In the genomic region with DNA sequence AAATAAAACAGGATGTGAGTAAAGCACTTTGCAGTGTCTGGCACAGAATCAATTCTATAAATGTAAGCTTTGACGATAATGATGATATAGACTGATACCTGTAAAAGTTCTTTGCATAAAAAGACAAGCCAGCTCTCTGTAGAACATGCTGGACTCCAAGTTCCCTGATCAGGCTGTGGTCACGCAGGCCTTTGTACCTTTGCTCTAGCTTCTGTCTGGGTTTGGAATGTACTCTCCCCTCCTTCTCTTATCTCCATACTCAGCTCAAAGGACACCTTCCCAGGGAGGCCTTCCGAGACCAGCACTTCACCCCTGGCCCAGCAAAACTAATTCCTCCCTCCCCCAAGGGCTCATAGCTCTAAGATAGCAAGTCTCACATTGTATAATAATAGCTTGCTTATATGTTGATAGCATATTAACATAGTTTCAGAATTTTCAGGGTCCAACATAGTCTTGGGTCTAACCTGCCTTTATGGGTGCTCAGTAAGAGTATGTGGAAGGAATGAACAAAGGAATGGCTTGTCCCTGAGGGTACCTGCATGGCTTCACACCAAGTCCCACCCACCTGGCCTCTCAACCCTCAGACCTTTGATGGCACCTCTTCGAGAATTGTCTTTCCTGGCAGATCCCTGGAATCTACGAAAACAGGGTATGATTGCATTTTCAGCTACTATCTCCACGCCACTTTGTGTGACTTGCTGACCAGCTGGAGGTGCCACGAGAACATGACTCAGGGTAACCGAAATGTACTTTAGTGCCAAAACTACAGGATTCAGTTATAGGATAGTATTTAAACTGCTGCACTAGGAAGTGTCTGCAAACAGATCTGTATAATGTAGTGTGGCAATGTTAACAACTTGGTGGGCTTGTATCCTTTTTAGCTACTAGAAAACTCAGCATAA, we compare ENCODE assay signal across 12 cellular contexts. TPM values are rescaled to one million over a fixed set of nuclear protein-coding genes. Genes with fewer than 3 reads are reported as not detected.
DNase-seq lines count a peak whose midpoint lies in the region; ATAC-seq, FAIRE-seq and TF ChIP-seq lines count a peak whose summit lies in the region.
"Had no signal": no experiment of that assay in that cellular context is flagged by ENCODE, and none has a peak within 500 bp of the region (broad histone marks: within the 10 kb centered on the region; RNA-seq: fewer than 3 reads in every experiment).

No MANE protein-coding gene starts in this region.

- TF ChIP-seq POLR2A in HepG2 (IDR thresholded peaks at IDR 0.05; ENCODE audit: insufficient read depth in 1 of 2, low read depth in 2 of 2, low read length in 2 of 2) = peak; percentile 17; a peak in 2 of 4 replicates

- peak overlapping the region; percentile 95 for H3K27ac ChIP-seq in HepG2 (ENCODE audit: extremely low read length, insufficient read depth, low read length)
- peak overlapping the region; percentile 40 for H3K27ac ChIP-seq in upper lobe of right lung
- H3K27ac ChIP-seq: 22Rv1 had no signal

- no peaks in the 10 kb centered on the region for H3K9me3 Mint-ChIP-seq in T-helper 2 cell treated with Interferon-gamma antibody and Interleukin-4, amounts not matched to agents 5 μg/mL and 100 μg/mL, for 36 hours
- no peaks in the 10 kb centered on the region for H3K9me3 Mint-ChIP-seq in dendritic cell treated with granulocyte-macrophage colony-stimulating factor and Interleukin-4, amounts not matched to agents 40 ng/mL and 50 ng/mL, for 4 days
- H3K9me3 Mint-ChIP-seq: activated naive CD8-positive, alpha-beta T cell treated with anti-CD3 and anti-CD28 coated beads for 36 hours; stimulated activated naive CD8-positive, alpha-beta T cell treated with anti-CD3 and anti-CD28 coated beads, Interleukin-15, Interleukin-2, amounts not matched to agents 100 ng/mL and 50 ng/mL, for 24 hours had no signal

- peak overlapping the region; percentile 53 for H3K27ac Mint-ChIP-seq in T-helper 2 cell treated with Interferon-gamma antibody and Interleukin-4, amounts not matched to agents 5 μg/mL and 100 μg/mL, for 36 hours
- H3K27ac Mint-ChIP-seq in dendritic cell treated with granulocyte-macrophage colony-stimulating factor and Interleukin-4, amounts not matched to agents 40 ng/mL and 50 ng/mL, for 4 days = peak overlapping the region; percentile 57
- H3K27ac Mint-ChIP-seq: activated naive CD8-positive, alpha-beta T cell treated with anti-CD3 and anti-CD28 coated beads for 36 hours; stimulated activated naive CD8-positive, alpha-beta T cell treated with anti-CD3 and anti-CD28 coated beads, Interleukin-15, Interleukin-2, amounts not matched to agents 100 ng/mL and 50 ng/mL, for 24 hours had no signal

- H2AFZ ChIP-seq in HepG2 (ENCODE audit: low read length) = no peak overlapping the region

- H3K4me3 Mint-ChIP-seq in T-helper 2 cell treated with Interferon-gamma antibody and Interleukin-4, amounts not matched to agents 5 μg/mL and 100 μg/mL, for 36 hours = no peak overlapping the region
- no peak overlapping the region for H3K4me3 Mint-ChIP-seq in dendritic cell treated with granulocyte-macrophage colony-stimulating factor and Interleukin-4, amounts not matched to agents 40 ng/mL and 50 ng/mL, for 4 days
- H3K4me3 Mint-ChIP-seq: activated naive CD8-positive, alpha-beta T cell treated with anti-CD3 and anti-CD28 coated beads for 36 hours; stimulated activated naive CD8-positive, alpha-beta T cell treated with anti-CD3 and anti-CD28 coated beads, Interleukin-15, Interleukin-2, amounts not matched to agents 100 ng/mL and 50 ng/mL, for 24 hours had no signal

- intact Hi-C loops in dendritic cell treated with granulocyte-macrophage colony-stimulating factor and Interleukin-4, amounts not matched to agents 40 ng/mL and 50 ng/mL, for 4 days (cut with micrococcal nuclease) = no loop called here
- intact Hi-C loops in HepG2 (cut with micrococcal nuclease; ENCODE audit: unreplicated experiment) (loop anchor here (1.0 to 5.0 kb wide), 3 partner anchors 24 to 71 kb away; no protein-coding TSS in a partner anchor), upper lobe of right lung (cut with DNase I) (no loop called here)

- no peak for DNase-seq in T-helper 2 cell treated with Interferon-gamma antibody and Interleukin-4, amounts not matched to agents 5 μg/mL and 100 μg/mL, for 36 hours (ENCODE audit: low spot score)
- DNase-seq in T-helper 2 cell = no peak
- DNase-seq in HepG2 (ENCODE audit: low spot score) = peak; percentile 97
- no peak for DNase-seq in upper lobe of right lung
- no peak for DNase-seq in activated CD4-positive, CD25-positive, alpha-beta regulatory T cell treated with anti-CD3 and anti-CD28 coated beads, Interleukin-2, amount 50 U/mL, for 72 hours
- DNase-seq in urothelium cell line (ENCODE audit: low spot score) = no peak
- DNase-seq in OCI-M1 (lab: John Stamatoyannopoulos, UW) = no peak
- DNase-seq: activated naive CD8-positive, alpha-beta T cell treated with anti-CD3 and anti-CD28 coated beads for 36 hours; NCI-H524 had no signal

- WGBS in HepG2 (ENCODE audit: low lambda C conversion rate) = under 1% methylated on average over 8 of the region's 8 CpGs

- H3K4me1 Mint-ChIP-seq in T-helper 2 cell treated with Interferon-gamma antibody and Interleukin-4, amounts not matched to agents 5 μg/mL and 100 μg/mL, for 36 hours (ENCODE audit: low read depth) = peaks cover 5% of the 10 kb centered on the region
- peaks cover 36% of the 10 kb centered on the region for H3K4me1 Mint-ChIP-seq in dendritic cell treated with granulocyte-macrophage colony-stimulating factor and Interleukin-4, amounts not matched to agents 40 ng/mL and 50 ng/mL, for 4 days (ENCODE audit: low read depth)

- H3K27me3 ChIP-seq in HepG2 (ENCODE audit: control insufficient read depth in 1 of 2, insufficient read depth in 2 of 2, low read length in 2 of 2) (no peaks in the 10 kb centered on the region), upper lobe of right lung (no peaks in the 10 kb centered on the region)

- peaks cover 5% of the 10 kb centered on the region for H3K27me3 Mint-ChIP-seq in T-helper 2 cell treated with Interferon-gamma antibody and Interleukin-4, amounts not matched to agents 5 μg/mL and 100 μg/mL, for 36 hours (ENCODE audit: low read depth)
- peaks cover 8% of the 10 kb centered on the region for H3K27me3 Mint-ChIP-seq in dendritic cell treated with granulocyte-macrophage colony-stimulating factor and Interleukin-4, amounts not matched to agents 40 ng/mL and 50 ng/mL, for 4 days
- H3K27me3 Mint-ChIP-seq: stimulated activated naive CD8-positive, alpha-beta T cell treated with anti-CD3 and anti-CD28 coated beads, Interleukin-15, Interleukin-2, amounts not matched to agents 100 ng/mL and 50 ng/mL, for 24 hours had no signal

- peak; percentile 89 for ATAC-seq in HepG2
- ATAC-seq in upper lobe of right lung = peak; percentile 78

- H3K9ac ChIP-seq in HepG2 (ENCODE audit: insufficient read depth, low read depth, low read length) = peak overlapping the region; percentile 75

- H3K9me3 ChIP-seq in HepG2 (ENCODE audit: low read length) (no peaks in the 10 kb centered on the region), upper lobe of right lung (no peaks in the 10 kb centered on the region)

- TF ChIP-seq EP300 in HepG2 (IDR thresholded peaks at IDR 0.05; ENCODE audit: low read depth in 2 of 2, low read length in 2 of 2) (peak in 1 of 2 experiments; percentile 96; a peak in 3 of 4 replicates), HepG2 (CRISPR knock-in tag; IDR thresholded peaks at IDR 0.05; ENCODE audit: borderline replicate concordance) (peak; percentile 85)

- peak; percentile 96 for FAIRE-seq in HepG2 (lab: Jason Lieb, UNC)
- FAIRE-seq in urothelium cell line (lab: Jason Lieb, UNC) = no peak

- H3K36me3 Mint-ChIP-seq in T-helper 2 cell treated with Interferon-gamma antibody and Interleukin-4, amounts not matched to agents 5 μg/mL and 100 μg/mL, for 36 hours (ENCODE audit: low read depth) = no peaks in the 10 kb centered on the region
- no peaks in the 10 kb centered on the region for H3K36me3 Mint-ChIP-seq in dendritic cell treated with granulocyte-macrophage colony-stimulating factor and Interleukin-4, amounts not matched to agents 40 ng/mL and 50 ng/mL, for 4 days (ENCODE audit: low read depth)
- H3K36me3 Mint-ChIP-seq: activated naive CD8-positive, alpha-beta T cell treated with anti-CD3 and anti-CD28 coated beads for 36 hours had no signal

- POLR2A ChIA-PET in HepG2 (lab: Yijun Ruan, JAX) = interaction anchor here (0.6 to 5.4 kb wide), 25 partner anchors 9 to 142 kb away, joined by 3 to 234 read pairs (median 5); partner anchors contain the start of genes MTCH1, PIM1, TBC1D22B and TMEM217

- H3K4me3 ChIP-seq in HepG2 (replicated peaks in 1 of 3; ENCODE audit: insufficient read depth in 1 of 3, low read depth in 2 of 3, low read length in 3 of 3) (peak overlapping the region; percentile 5 to 52 (median 23); a peak in 4 of 6 replicates), upper lobe of right lung (no peak overlapping the region)

- CTCF ChIA-PET in HepG2 (lab: Yijun Ruan, JAX; ENCODE audit: low intra/inter-chr PET ratio, low total read pairs) = interaction anchor here (1.9 kb wide), 1 partner anchor 44 kb away, joined by 6 read pairs; no protein-coding TSS in a partner anchor

- in situ Hi-C loops in HepG2 (cut with HindIII; ENCODE audit: extremely low pct_ligation_motif_present, low pct_unique_long_range_greater_than_20kb) = no loop called here

- TSS peak; percentile 83 for BruUV-seq in HepG2 (replicated peaks; lab: Mats Ljungman, UMichigan)

- peaks cover 6% of the 10 kb centered on the region for H3K79me2 ChIP-seq in HepG2 (ENCODE audit: insufficient read depth, low read length)

- TF ChIP-seq CTCF in HepG2 (CRISPR knock-in tag; IDR thresholded peaks at IDR 0.05) = peak; percentile 73
- no peak for TF ChIP-seq CTCF in upper lobe of right lung (IDR thresholded peaks at IDR 0.05)

- no peaks in the 10 kb centered on the region for H3K36me3 ChIP-seq in HepG2 (replicated peaks in 1 of 2; ENCODE audit: control insufficient read depth in 1 of 2, insufficient read depth in 2 of 2, low read length in 2 of 2)
- no peaks in the 10 kb centered on the region for H3K36me3 ChIP-seq in upper lobe of right lung

- TF ChIP-seq RAD21 in HepG2 (CRISPR knock-in tag; IDR thresholded peaks at IDR 0.05) = peak; percentile 41

- H4K20me1 ChIP-seq in HepG2 (ENCODE audit: insufficient read depth, low read length) = no peaks in the 10 kb centered on the region

- H3K4me1 ChIP-seq in HepG2 (ENCODE audit: insufficient read depth, low read length) (peaks cover 88% of the 10 kb centered on the region), upper lobe of right lung (peaks cover 34% of the 10 kb centered on the region)

- H3K4me2 ChIP-seq in HepG2 (ENCODE audit: low read depth, low read length) = peak overlapping the region; percentile 79

RNA-seq across cellular contexts. Expression of gene PIM1, which starts 41.7 kb away (rescaled TPM):
- total RNA-seq in HepG2 (2016; rRNA removed; fragmentation: Illumina TruSeq; extraction: Trizol) (19.1 and 29.4 TPM in 2 replicates), upper lobe of right lung (55.3 TPM)
- total RNA-seq in HepG2 (2016; cell fraction: cytosol; rRNA removed; fragmentation: Illumina TruSeq; extraction: Trizol; ENCODE audit: low read depth) = 13.7 and 14.9 TPM in 2 replicates
- 14.8 and 30.7 TPM in 2 replicates for total RNA-seq in HepG2 (2016; cell fraction: insoluble cytoplasmic fraction; rRNA removed; fragmentation: Illumina TruSeq; extraction: Trizol)
- 28.0 and 32.4 TPM in 2 replicates for total RNA-seq in HepG2 (2016; cell fraction: membrane; rRNA removed; fragmentation: Illumina TruSeq; extraction: Trizol)
- 29.7 and 34.7 TPM in 2 replicates for total RNA-seq in HepG2 (2016; cell fraction: nucleus; rRNA removed; fragmentation: Illumina TruSeq; extraction: Trizol)
- polyA plus RNA-seq in HepG2 (2011; rRNA removed) = 117 and 149 TPM in 2 replicates
- polyA plus RNA-seq in HepG2 (2011; cell fraction: cytosol; rRNA removed) = 60.3 and 76.2 TPM in 2 replicates
- 145 and 149 TPM in 2 replicates for polyA plus RNA-seq in HepG2 (2011; cell fraction: nucleus; rRNA removed)
- polyA plus RNA-seq in HepG2 (2012) = 142 and 149 TPM in 2 replicates
- 3.1 and 3.3 TPM in 2 replicates for polyA plus RNA-seq in HepG2 (2016; cell fraction: cytosol; fragmentation: Illumina TruSeq; extraction: Trizol; ENCODE audit: low read depth)
- polyA plus RNA-seq in HepG2 (2016; cell fraction: insoluble cytoplasmic fraction; fragmentation: Illumina TruSeq; extraction: Trizol; ENCODE audit: low read depth) = 15.9 and 19.2 TPM in 2 replicates
- 7.9 and 8.1 TPM in 2 replicates for polyA plus RNA-seq in HepG2 (2016; cell fraction: membrane; fragmentation: Illumina TruSeq; extraction: Trizol; ENCODE audit: low read depth)
- 68.4 and 71.9 TPM in 2 replicates for polyA plus RNA-seq in HepG2 (2016; cell fraction: nucleus; fragmentation: Illumina TruSeq; extraction: Trizol; ENCODE audit: insufficient read depth, low read depth)
- 24.0 and 183 TPM in 2 replicates for polyA minus RNA-seq in HepG2 (2011; rRNA and poly(A)+ RNA removed; ENCODE audit: low replicate concordance)
- 66.0 and 82.3 TPM in 2 replicates for polyA minus RNA-seq in HepG2 (2011; cell fraction: cytosol; rRNA and poly(A)+ RNA removed)
- polyA minus RNA-seq in HepG2 (2011; cell fraction: nucleus; rRNA and poly(A)+ RNA removed) = 45.6 and 58.6 TPM in 2 replicates
